ENCODE assay signal across 1 cellular context in genomic region chr9:127166651-127167524, GRCh38.
TF ChIP-seq lines count a peak whose summit lies in the region.

No MANE protein-coding gene starts in this region.

TF ChIP-seq in GM12878, 131 proteins besides CTCF, POLR2A, EP300 and RAD21 (continued from another document and continues in another):
- TF ChIP-seq PKNOX1 (IDR thresholded peaks at IDR 0.05) (peak; percentile 24; the same call in 1 of the 2 replicates), MLLT1 (IDR thresholded peaks at IDR 0.05) (peak; percentile 94), CHD2 (IDR thresholded peaks at IDR 0.05; ENCODE audit: borderline replicate concordance, low read depth, low read length) (peak; percentile 92), ZNF24 (IDR thresholded peaks at IDR 0.05) (peak; percentile 49; the same call in 1 of the 2 replicates), PAX5 (IDR thresholded peaks at IDR 0.05; ENCODE audit: borderline replicate concordance, low read depth, low read length) (peak; percentile 94), TCF3 (IDR thresholded peaks at IDR 0.05; ENCODE audit: borderline replicate concordance, insufficient read depth, low read depth, low read length) (peak; percentile 85; the same call in 1 of the 2 replicates), NR2C2 (IDR thresholded peaks at IDR 0.05; ENCODE audit: borderline replicate concordance, control insufficient read depth, insufficient read length, low read depth) (no peak), POLR2AphosphoS5 (IDR thresholded peaks at IDR 0.05; ENCODE audit: low read length) (peak; percentile 60), USF1 (IDR thresholded peaks at IDR 0.05; ENCODE audit: borderline replicate concordance, extremely low read length, insufficient read depth, low read depth, low read length) (peak; percentile 43), PBX3 (IDR thresholded peaks at IDR 0.05; ENCODE audit: insufficient replicate concordance, low read depth, low read length) (peak; percentile 35), SKIL (IDR thresholded peaks at IDR 0.05; ENCODE audit: low read depth, poor library complexity, severe bottlenecking) (no peak), IKZF2 (IDR thresholded peaks at IDR 0.05) (peak; percentile 88 to 90), POU2F2 (IDR thresholded peaks at IDR 0.05; ENCODE audit: borderline replicate concordance, low read depth, low read length) (peak; percentile 26; the same call in 1 of the 3 replicates), JUNB (IDR thresholded peaks at IDR 0.05) (peak; percentile 25; the same call in 1 of the 2 replicates), ZNF687 (IDR thresholded peaks at IDR 0.05) (peak; percentile 100), SMAD5 (IDR thresholded peaks at IDR 0.05; ENCODE audit: low read depth) (no peak), SRF (IDR thresholded peaks at IDR 0.05; ENCODE audit: low read depth in 2 of 2, low read length in 2 of 2) (peak; percentile 96), RFX5 (IDR thresholded peaks at IDR 0.05; ENCODE audit: low read depth, low read length) (0 out of 2 replicates have a peak, but pooled peaks have one; percentile 33), ZBTB4 (CRISPR knock-in tag; IDR thresholded peaks at IDR 0.05) (no peak), MYC (IDR thresholded peaks at IDR 0.05; ENCODE audit: insufficient read depth, insufficient read length, insufficient replicate concordance, low read length, severe bottlenecking) (peak; percentile 56), SMARCA5 (IDR thresholded peaks at IDR 0.05) (peak; percentile 16; the same call in 1 of the 2 replicates), HDAC2 (IDR thresholded peaks at IDR 0.05) (no peak), NBN (IDR thresholded peaks at IDR 0.05) (peak; percentile 98), MTA2 (IDR thresholded peaks at IDR 0.05; ENCODE audit: low read depth) (peak; percentile 79), CEBPB (IDR thresholded peaks at IDR 0.05; ENCODE audit: borderline replicate concordance in 1 of 2, low read depth in 2 of 2, low read length in 2 of 2) (no peak), TBL1XR1 (IDR thresholded peaks at IDR 0.05; ENCODE audit: low read depth, low read length) (peak; percentile 66), LARP7 (IDR thresholded peaks at IDR 0.05) (0 out of 2 replicates have a peak, but pooled peaks have one; percentile 10), SPI1 (IDR thresholded peaks at IDR 0.05; ENCODE audit: borderline replicate concordance, insufficient read depth, low read depth, low read length) (0 out of 2 replicates have a peak, but pooled peaks have one; percentile 20), PRDM15 (CRISPR knock-in tag; IDR thresholded peaks at IDR 0.05) (peak; percentile 74; the same call in 1 of the 2 replicates), SIN3A (IDR thresholded peaks at IDR 0.05; ENCODE audit: low read depth, low read length) (no peak), SMC3 (IDR thresholded peaks at IDR 0.05; ENCODE audit: borderline replicate concordance, low read length) (no peak), MXI1 (IDR thresholded peaks at IDR 0.05; ENCODE audit: low read depth, low read length) (peak; percentile 22; the same call in 1 of the 2 replicates), ELK1 (IDR thresholded peaks at IDR 0.05; ENCODE audit: low read depth, low read length) (peak; percentile 96), SP1 (IDR thresholded peaks at IDR 0.05; ENCODE audit: low read depth, low read length) (peak; percentile 38), MEF2B (IDR thresholded peaks at IDR 0.05; ENCODE audit: partially characterized antibody, poor library complexity, severe bottlenecking) (peak; percentile 100), CBFB (IDR thresholded peaks at IDR 0.05; ENCODE audit: low read depth) (peak; percentile 40; the same call in 1 of the 2 replicates), BCL11A (IDR thresholded peaks at IDR 0.05; ENCODE audit: low read depth, low read length) (peak; percentile 69)
